9 cellular contexts compared by ENCODE assay signal in genomic region chr6:148745926-148746325, GRCh38. TPM values are rescaled to one million over a fixed set of nuclear protein-coding genes. Genes with fewer than 3 reads are reported as not detected.
DNase-seq lines count a peak whose midpoint lies in the region; ATAC-seq, FAIRE-seq and TF ChIP-seq lines count a peak whose summit lies in the region.
"Had no signal": no experiment of that assay in that cellular context is flagged by ENCODE, and none has a peak within 500 bp of the region (broad histone marks: within the 10 kb centered on the region; RNA-seq: fewer than 3 reads in every experiment).

No MANE protein-coding gene starts in this region.

- peak overlapping the region; percentile 93 for H3K9ac ChIP-seq in mesenchymal stem cell (ENCODE audit: low read length)

- peak in 2 of 4 donors; percentile 1 for ATAC-seq in heart left ventricle
- ATAC-seq in left cardiac atrium, result no peak
- ATAC-seq in body of pancreas, result no peak
- ATAC-seq in aorta (ENCODE audit: low FRiP score), result no peak
- no peak for ATAC-seq in GM21526 (IDR thresholded peaks at IDR 0.05; ENCODE audit: low FRiP score, unreplicated experiment)
- ATAC-seq in GM18909 (IDR thresholded peaks at IDR 0.05; ENCODE audit: poor library complexity, unreplicated experiment), result no peak

- H2BK120ac ChIP-seq in mesenchymal stem cell (ENCODE audit: low read depth, low read length), result no peak overlapping the region

- peak overlapping the region in 1 of 2 experiments; percentile 94 for H2BK12ac ChIP-seq in mesenchymal stem cell (ENCODE audit: low read length in 2 of 2)

- TF ChIP-seq POLR2A in heart left ventricle (IDR thresholded peaks at IDR 0.05), result no peak
- TF ChIP-seq POLR2A in body of pancreas (IDR thresholded peaks at IDR 0.05), result no peak

- H3K23ac ChIP-seq in mesenchymal stem cell (ENCODE audit: low read length in 2 of 2), result no peak overlapping the region

- H3K18ac ChIP-seq in mesenchymal stem cell (ENCODE audit: low read depth in 1 of 2, low read length in 2 of 2), result peak overlapping the region; percentile 4 to 48

- H3K4me1 ChIP-seq in heart left ventricle (peaks cover 0 to 24% (median 8%) of the 10 kb centered on the region in 12 donors), body of pancreas (peaks cover 50% of the 10 kb centered on the region), mesenchymal stem cell (ENCODE audit: control insufficient read depth, insufficient read depth, low read depth, low read length) (peaks cover 18% of the 10 kb centered on the region), aorta (ENCODE audit: control insufficient read depth in 1 of 2, insufficient read depth in 2 of 2, low read length in 2 of 2) (peaks cover 0 to 4% of the 10 kb centered on the region in 2 donors)

- no peak for DNase-seq in heart left ventricle
- no peak for DNase-seq in left cardiac atrium
- DNase-seq in body of pancreas, result peak in 3 of 4 donors; percentile 29 to 47 (median 37)
- no peak for DNase-seq in mesenchymal stem cell
- DNase-seq in aorta, result no peak
- no peak for DNase-seq in D721Med (ENCODE audit: insufficient read length, low spot score)

- H3K9me3 ChIP-seq in heart left ventricle (no peaks in the 10 kb centered on the region), body of pancreas (no peaks in the 10 kb centered on the region), mesenchymal stem cell (ENCODE audit: control insufficient read depth, low read length) (no peaks in the 10 kb centered on the region), aorta (ENCODE audit: control insufficient read depth, low read length) (no peaks in the 10 kb centered on the region)

- H2BK5ac ChIP-seq in mesenchymal stem cell (ENCODE audit: low read depth, low read length, poor library complexity, severe bottlenecking), result no peak overlapping the region

- H3K4ac ChIP-seq in mesenchymal stem cell (ENCODE audit: low read depth in 1 of 2, low read length in 2 of 2), result peak overlapping the region in 1 of 2 experiments; percentile 69

- H3K27ac ChIP-seq in heart left ventricle (peak overlapping the region; percentile 58 to 87 (median 82)), body of pancreas (peak overlapping the region; percentile 59 to 83 (median 80)), mesenchymal stem cell (ENCODE audit: low read length, poor library complexity, severe bottlenecking) (peak overlapping the region; percentile 35), aorta (ENCODE audit: low read depth in 1 of 2, low read length in 2 of 2) (peak overlapping the region; percentile 63 to 88)

- no peak for TF ChIP-seq CTCF in heart left ventricle (IDR thresholded peaks at IDR 0.05)
- TF ChIP-seq CTCF in body of pancreas (IDR thresholded peaks at IDR 0.05), result no peak
- no peak for TF ChIP-seq CTCF in D721Med (IDR thresholded peaks at IDR 0.05; ENCODE audit: insufficient read depth, missing control alignments)

- H3K36me3 ChIP-seq in heart left ventricle (no peaks in the 10 kb centered on the region), body of pancreas (replicated peaks in 1 of 2; ENCODE audit: insufficient read depth in 1 of 2, low read depth in 2 of 2) (no peaks in the 10 kb centered on the region), mesenchymal stem cell (ENCODE audit: control insufficient read depth in 1 of 2, insufficient read depth in 2 of 2, low read depth in 1 of 2, low read length in 2 of 2) (no peaks in the 10 kb centered on the region), aorta (ENCODE audit: control insufficient read depth in 1 of 2, insufficient read depth in 2 of 2, low read length in 1 of 2) (no peaks in the 10 kb centered on the region)

- intact Hi-C loops in heart left ventricle (cut with DNase I), result loop anchor here in 8 of 10 donors (1.0 to 10.0 kb wide), 7 partner anchors 129 to 203 kb away; no protein-coding TSS in a partner anchor
- intact Hi-C loops in left cardiac atrium (cut with DNase I), result loop anchor here (5.0 to 10.0 kb wide), 2 partner anchors 199 to 201 kb away; no protein-coding TSS in a partner anchor
- intact Hi-C loops in body of pancreas (cut with DNase I), result no loop called here
- intact Hi-C loops in aorta (cut with DNase I), result loop anchor here (5.0 to 10.0 kb wide), 5 partner anchors 91 to 201 kb away; no protein-coding TSS in a partner anchor

- H2AFZ ChIP-seq in mesenchymal stem cell (ENCODE audit: low read depth, low read length), result peak overlapping the region; percentile 94

- H4K8ac ChIP-seq in mesenchymal stem cell (ENCODE audit: low read length), result no peak overlapping the region

- H2BK15ac ChIP-seq in mesenchymal stem cell (ENCODE audit: low read depth, poor library complexity, severe bottlenecking), result no peak overlapping the region

- peak overlapping the region; percentile 51 to 91 (median 74) for H3K4me3 ChIP-seq in heart left ventricle
- H3K4me3 ChIP-seq in body of pancreas, result no peak overlapping the region
- peak overlapping the region; percentile 82 to 88 for H3K4me3 ChIP-seq in mesenchymal stem cell (ENCODE audit: insufficient read depth in 1 of 2, low read depth in 1 of 2, low read length in 2 of 2)
- peak overlapping the region; percentile 58 to 60 for H3K4me3 ChIP-seq in aorta (ENCODE audit: low read length in 2 of 2)

- FAIRE-seq in D721Med (lab: Jason Lieb, UNC), result no peak
- FAIRE-seq: G401.6 had no signal

- WGBS in heart left ventricle, 4 donors, result 19 to 21% (median 20%) methylated on average over 4 to 6 of the region's 6 CpGs
- 12 to 17% methylated on average over 6 of the region's 6 CpGs for WGBS in body of pancreas, 2 donors
- 8% methylated on average over 4 of the region's 6 CpGs for WGBS in mesenchymal stem cell
- 9 to 15% methylated on average over 6 of the region's 6 CpGs for WGBS in aorta, 2 donors

- H4K91ac ChIP-seq in mesenchymal stem cell (ENCODE audit: low read length), result no peak overlapping the region

- no peak overlapping the region for H2AK5ac ChIP-seq in mesenchymal stem cell (ENCODE audit: low read length, severe bottlenecking)

- peak overlapping the region; percentile 99 for H3K4me2 ChIP-seq in mesenchymal stem cell (ENCODE audit: low read length, poor library complexity, severe bottlenecking)

- H3K79me1 ChIP-seq in mesenchymal stem cell (replicated peaks; ENCODE audit: low read length, poor library complexity, severe bottlenecking), result peaks cover 12% of the 10 kb centered on the region

- H3K27me3 ChIP-seq in heart left ventricle, result peaks cover 0 to 17% (median 0%) of the 10 kb centered on the region in 9 donors
- H3K27me3 ChIP-seq in body of pancreas, result no peaks in the 10 kb centered on the region
- H3K27me3 ChIP-seq in mesenchymal stem cell (ENCODE audit: control insufficient read depth in 1 of 2, insufficient read depth in 1 of 2, low read length in 2 of 2), result peaks cover 0 to 6% of the 10 kb centered on the region in 2 experiments
- no peaks in the 10 kb centered on the region for H3K27me3 ChIP-seq in aorta (ENCODE audit: control insufficient read depth in 1 of 2, insufficient read depth in 2 of 2, low read length in 1 of 2)

- peak overlapping the region in 1 of 2 experiments; percentile 84 for H3K14ac ChIP-seq in mesenchymal stem cell (ENCODE audit: low read length in 2 of 2)

RNA-seq across cellular contexts. Expression of gene UST, which starts 0.9 kb away (rescaled TPM):
- total RNA-seq in heart left ventricle, result 1 to 10 TPM; 1.5 to 4.5 (median 2.7) TPM
- polyA plus RNA-seq in heart left ventricle, result 1 to 10 TPM; 1.1 to 5.8 TPM
- 1 to 10 TPM; 3.5 to 6.5 TPM for total RNA-seq in left cardiac atrium
- total RNA-seq in body of pancreas, result 10 to 100 TPM; 11.4 to 28.3 TPM
- polyA plus RNA-seq in mesenchymal stem cell (2013, experiment 1 of 2), result 9.2 TPM
- polyA plus RNA-seq in mesenchymal stem cell (2013, experiment 2 of 2), result 8.9 TPM
- total RNA-seq in aorta, result 10 to 100 TPM; 15.6 to 21.5 TPM
- 10 to 100 TPM in 1 of 2 donors, 1 to 10 TPM in 1; 8.4 to 12.7 TPM for polyA plus RNA-seq in aorta

Comparison
In these comparisons a context has a peak if more than half of its experiments do, and no peak if none do; other contexts are left out.
1. DNase-seq: peak in body of pancreas (3 of 4); none in heart left ventricle (0 of 5), left cardiac atrium (single experiment), mesenchymal stem cell (single experiment), aorta (0 of 2) and D721Med (single experiment).
2. H3K4me3 ChIP-seq: peak in heart left ventricle (12 of 12), mesenchymal stem cell (2 of 2) and aorta (2 of 2); none in body of pancreas (0 of 2).
3. Peak in every context shown above with its lines, with median percentiles within 50 percentile points of each other: H3K27ac ChIP-seq.